Comparison of ENCODE assay signal across 1 cellular context in genomic region chr2:100820346-100821254, GRCh38.
TF ChIP-seq lines count a peak whose summit lies in the region.

No MANE protein-coding gene starts in this region.

TF ChIP-seq in HepG2, 621 proteins besides CTCF, POLR2A, EP300 and RAD21 (continued from another document and continues in another):
- TF ChIP-seq ATF6 (CRISPR knock-in tag; conservative IDR thresholded peaks at IDR 0.05) (no peak; the same call in 1 of the 2 replicates), ZSCAN29 (CRISPR knock-in tag; conservative IDR thresholded peaks at IDR 0.05) (no peak), ZNF747 (CRISPR knock-in tag; IDR thresholded peaks at IDR 0.05; ENCODE audit: borderline replicate concordance) (no peak), ZBTB25 (CRISPR knock-in tag; IDR thresholded peaks at IDR 0.05) (0 out of 2 replicates have a peak, but pooled peaks have one; percentile 16), TRIM24 (CRISPR knock-in tag; IDR thresholded peaks at IDR 0.05) (no peak), CAMTA2 (CRISPR knock-in tag; IDR thresholded peaks at IDR 0.05; ENCODE audit: borderline replicate concordance) (peak; percentile 66; the same call in 1 of the 2 replicates), ZFP82 (CRISPR knock-in tag; IDR thresholded peaks at IDR 0.05; ENCODE audit: borderline replicate concordance) (peak; percentile 35; the same call in 1 of the 2 replicates), BRCA1 (CRISPR knock-in tag; IDR thresholded peaks at IDR 0.05) (no peak), NR2F6 (IDR thresholded peaks at IDR 0.05) (peak; percentile 66), NR2F6 (CRISPR knock-in tag; IDR thresholded peaks at IDR 0.05) (0 out of 2 replicates have a peak, but pooled peaks have one; percentile 37), TAF1 (CRISPR knock-in tag; IDR thresholded peaks at IDR 0.05) (peak; percentile 53), AFF4 (CRISPR knock-in tag; IDR thresholded peaks at IDR 0.05) (no peak; the same call in 1 of the 2 replicates), PBX3 (CRISPR knock-in tag; IDR thresholded peaks at IDR 0.05; ENCODE audit: borderline replicate concordance) (no peak), ATF5 (CRISPR knock-in tag; IDR thresholded peaks at IDR 0.05; ENCODE audit: low read depth) (no peak), ATRX (CRISPR knock-in tag; IDR thresholded peaks at IDR 0.05; ENCODE audit: borderline replicate concordance) (no peak), BCLAF1 (IDR thresholded peaks at IDR 0.05) (no peak), ZNF180 (CRISPR knock-in tag; IDR thresholded peaks at IDR 0.05; ENCODE audit: borderline replicate concordance, low read depth) (no peak), HOXA7 (CRISPR knock-in tag; IDR thresholded peaks at IDR 0.05) (no peak), ZSCAN9 (CRISPR knock-in tag; IDR thresholded peaks at IDR 0.05; ENCODE audit: borderline replicate concordance) (no peak), SMC3 (IDR thresholded peaks at IDR 0.05; ENCODE audit: low read length) (no peak), ZNF609 (CRISPR knock-in tag; IDR thresholded peaks at IDR 0.05; ENCODE audit: borderline replicate concordance) (peak; percentile 20; the same call in 1 of the 2 replicates), ZNF382 (CRISPR knock-in tag; IDR thresholded peaks at IDR 0.05; ENCODE audit: borderline replicate concordance) (no peak), ZNF253 (CRISPR knock-in tag; IDR thresholded peaks at IDR 0.05; ENCODE audit: borderline replicate concordance) (no peak), LRRFIP1 (CRISPR knock-in tag; conservative IDR thresholded peaks at IDR 0.05) (no peak), MEIS1 (CRISPR knock-in tag; IDR thresholded peaks at IDR 0.05; ENCODE audit: borderline replicate concordance) (0 out of 2 replicates have a peak, but pooled peaks have one; percentile 36), CEBPB (IDR thresholded peaks at IDR 0.05; ENCODE audit: borderline replicate concordance, low read depth, low read length) (no peak), FIP1L1 (IDR thresholded peaks at IDR 0.05; ENCODE audit: borderline replicate concordance, insufficient read depth, low read depth, low read length) (no peak), POLR2AphosphoS2 (IDR thresholded peaks at IDR 0.05; ENCODE audit: low read depth, low read length) (no peak), ZBTB7B (CRISPR knock-in tag; IDR thresholded peaks at IDR 0.05) (peak; percentile 79), SRSF9 (IDR thresholded peaks at IDR 0.05; ENCODE audit: borderline replicate concordance, insufficient read depth, low read depth, low read length, poor library complexity, severe bottlenecking) (no peak), TRAFD1 (CRISPR knock-in tag; IDR thresholded peaks at IDR 0.05; ENCODE audit: borderline replicate concordance) (no peak), ZBTB7A (CRISPR knock-in tag; IDR thresholded peaks at IDR 0.05) (no peak; the same call in 1 of the 2 replicates)
